In genomic region chr5:8954801-8955200, GRCh38 we compare ENCODE assay signal across 18 cellular contexts.
DNase-seq lines count a peak whose midpoint lies in the region; ATAC-seq, FAIRE-seq and TF ChIP-seq lines count a peak whose summit lies in the region.
"Had no signal": no experiment of that assay in that cellular context is flagged by ENCODE, and none has a peak within 500 bp of the region (broad histone marks: within the 10 kb centered on the region; RNA-seq: fewer than 3 reads in every experiment).

No MANE protein-coding gene starts in this region.

- ATAC-seq in HG03457 (IDR thresholded peaks at IDR 0.05; ENCODE audit: unreplicated experiment): no peak
- ATAC-seq: activated T-cell treated with anti-CD3 and anti-CD28 coated beads, Interleukin-2, amount 50 U/mL, for 4 hours had no signal

- no peak for FAIRE-seq in HTR-8/SVneo (lab: Jason Lieb, UNC)
- FAIRE-seq: GM12891, H1, TTC549 had no signal

- DNase-seq in AG10803 (ENCODE audit: low read depth) (no peak), HTR-8/SVneo (ENCODE audit: insufficient read length, low spot score) (peak; percentile 12), amniotic epithelial cell (ENCODE audit: low read depth) (peak; percentile 3), globus pallidus (ENCODE audit: low spot score) (peak; percentile 1), RPMI8226 (no peak), HuH-7.5 (ENCODE audit: low spot score) (no peak), LoVo (ENCODE audit: low spot score) (no peak)
- DNase-seq: activated CD4-positive, alpha-beta T cell treated with anti-CD3 and anti-CD28 coated beads, Interleukin-2, amount 50 U/mL, for 48 hours; activated naive CD8-positive, alpha-beta T cell treated with anti-CD3 and anti-CD28 coated beads for 36 hours; activated T-cell treated with anti-CD3 and anti-CD28 coated beads, Interleukin-2, amount 50 U/mL, for 4 hours; mesenchymal stem cell; NCI-H1694 treated with DMSO at 0.1 percent for 48 hours; NCI-H446 treated with DMSO at 0.1 percent for 48 hours had no signal

- TF ChIP-seq CTCF in AG10803 (conservative IDR thresholded peaks at IDR 0.05; ENCODE audit: low read length): peak; percentile 35

- H3K4me3 ChIP-seq in AG10803 (ENCODE audit: low read length): no peak overlapping the region
- H3K4me3 ChIP-seq: right atrium auricular region had no signal

Comparison
In these comparisons a context has a peak if more than half of its experiments do, and no peak if none do; other contexts are left out.
1. DNase-seq: peak in HTR-8/SVneo (single experiment), amniotic epithelial cell (single experiment) and globus pallidus (single experiment); none in AG10803 (single experiment), RPMI8226 (single experiment), HuH-7.5 (single experiment) and LoVo (single experiment).